8 cellular contexts compared by ENCODE assay signal in the genomic region with DNA sequence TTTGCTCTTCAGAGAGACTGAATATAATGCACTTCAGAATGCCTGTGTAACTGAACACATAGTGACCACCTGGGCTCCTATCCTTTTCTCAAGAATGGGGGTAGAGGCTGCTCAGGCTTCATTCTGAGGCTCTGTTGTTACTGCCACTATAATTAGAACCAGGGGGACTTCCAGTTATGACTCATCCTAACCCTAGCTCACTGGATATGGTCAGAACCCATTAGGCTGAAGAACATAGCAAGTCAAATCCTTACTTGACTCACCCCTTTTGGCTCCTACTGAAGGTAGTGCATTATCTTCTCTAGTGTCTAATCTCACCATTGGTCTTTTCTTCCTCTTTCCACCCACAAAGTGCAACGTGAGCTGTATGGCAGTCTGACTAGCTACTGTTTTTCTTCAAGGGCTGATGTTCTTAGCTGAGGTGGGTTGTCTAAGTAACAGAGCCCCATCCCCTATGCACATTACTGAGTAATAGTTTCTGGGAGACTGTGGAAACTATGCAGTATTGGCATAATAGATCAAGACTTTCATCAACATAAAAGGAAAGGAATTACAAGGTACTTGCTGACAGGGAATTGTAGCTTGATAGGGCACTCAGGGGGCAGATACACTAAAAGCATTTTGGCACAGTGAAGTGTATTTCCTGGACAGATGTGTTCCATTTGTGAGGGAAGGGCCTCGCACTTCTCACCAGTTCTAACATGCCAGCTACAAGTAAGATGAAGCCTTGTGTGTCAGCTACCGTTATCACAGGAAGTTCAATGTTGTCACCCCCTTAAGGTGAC.
DNase-seq lines count a peak whose midpoint lies in the region; ATAC-seq and TF ChIP-seq lines count a peak whose summit lies in the region.

No MANE protein-coding gene starts in this region.

- H3K36me3 ChIP-seq in Loucy (ENCODE audit: insufficient read depth, low read length) (no peaks in the 10 kb centered on the region), thyroid gland (no peaks in the 10 kb centered on the region)

- peak; percentile 38 for DNase-seq in activated CD4-positive, alpha-beta T cell treated with anti-CD3 and anti-CD28 coated beads for 36 hours
- no peak for DNase-seq in activated CD4-positive, alpha-beta T cell treated with anti-CD3 and anti-CD28 coated beads for 1 hour
- peak; percentile 40 for DNase-seq in amniotic epithelial cell (ENCODE audit: low read depth)
- peak; percentile 65 for DNase-seq in natural killer cell treated with Interleukin-12 subunit alpha and Interleukin-12 subunit beta and Interleukin-15 and Interleukin-18, amount 100 ng/mL, for 72 hours (ENCODE audit: low spot score)
- no peak for DNase-seq in thyroid gland
- no peak for DNase-seq in medulla oblongata (ENCODE audit: extremely low spot score)

- H3K9me3 ChIP-seq in Loucy (ENCODE audit: insufficient read depth, low read depth, low read length) (no peaks in the 10 kb centered on the region), thyroid gland (no peaks in the 10 kb centered on the region)

- no peaks in the 10 kb centered on the region for H3F3A ChIP-seq in Loucy (ENCODE audit: low read depth)

- no peaks in the 10 kb centered on the region for H3K36me3 Mint-ChIP-seq in activated CD4-positive, alpha-beta T cell treated with anti-CD3 and anti-CD28 coated beads for 36 hours (ENCODE audit: low read depth)
- no peaks in the 10 kb centered on the region for H3K36me3 Mint-ChIP-seq in natural killer cell treated with Interleukin-12 subunit alpha and Interleukin-12 subunit beta and Interleukin-15 and Interleukin-18, amount 100 ng/mL, for 72 hours

- peak overlapping the region; percentile 72 for H3K4me2 ChIP-seq in Loucy (ENCODE audit: low read depth, low read length, poor library complexity, severe bottlenecking)

- H3K27ac ChIP-seq in thyroid gland: no peak overlapping the region

- H3K9ac ChIP-seq in Loucy (ENCODE audit: low read depth, low read length, poor library complexity, severe bottlenecking): peak overlapping the region; percentile 53

- no peaks in the 10 kb centered on the region for H3K27me3 Mint-ChIP-seq in activated CD4-positive, alpha-beta T cell treated with anti-CD3 and anti-CD28 coated beads for 36 hours
- no peaks in the 10 kb centered on the region for H3K27me3 Mint-ChIP-seq in natural killer cell treated with Interleukin-12 subunit alpha and Interleukin-12 subunit beta and Interleukin-15 and Interleukin-18, amount 100 ng/mL, for 72 hours

- peak overlapping the region; percentile 90 for H2AFZ ChIP-seq in Loucy (ENCODE audit: low read length)

- H3K9me2 ChIP-seq in Loucy (replicated peaks; ENCODE audit: low read depth, low read length): no peaks in the 10 kb centered on the region

- 56 to 72% methylated on average over 3 of the region's 3 CpGs for WGBS in thyroid gland, 2 donors

- TF ChIP-seq POLR2A in thyroid gland (IDR thresholded peaks at IDR 0.05): no peak

- ATAC-seq in activated CD4-positive, alpha-beta T cell treated with anti-CD3 and anti-CD28 coated beads for 36 hours: peak; percentile 90
- peak; percentile 96 for ATAC-seq in GM21825 (IDR thresholded peaks at IDR 0.05; ENCODE audit: unreplicated experiment)
- ATAC-seq in natural killer cell treated with Interleukin-12 subunit alpha and Interleukin-12 subunit beta and Interleukin-15 and Interleukin-18, amount 100 ng/mL, for 72 hours: peak; percentile 96 to 99

- no peaks in the 10 kb centered on the region for H3K27me3 ChIP-seq in Loucy (ENCODE audit: insufficient read depth, low read length, poor library complexity, severe bottlenecking)
- H3K27me3 ChIP-seq in thyroid gland: no peaks in the 10 kb centered on the region

- POLR2A ChIA-PET in activated CD4-positive, alpha-beta T cell treated with anti-CD3 and anti-CD28 coated beads for 36 hours (lab: Charles Lee): interaction anchor here (0.7 kb wide), 1 partner anchor 1236 kb away, joined by 4 read pairs; no protein-coding TSS in a partner anchor

- peaks cover 19% of the 10 kb centered on the region for H3K4me1 Mint-ChIP-seq in activated CD4-positive, alpha-beta T cell treated with anti-CD3 and anti-CD28 coated beads for 36 hours
- H3K4me1 Mint-ChIP-seq in natural killer cell treated with Interleukin-12 subunit alpha and Interleukin-12 subunit beta and Interleukin-15 and Interleukin-18, amount 100 ng/mL, for 72 hours (ENCODE audit: low read depth in 2 of 2): peaks cover 14 to 17% of the 10 kb centered on the region in 2 donors

- H3K4me3 Mint-ChIP-seq in activated CD4-positive, alpha-beta T cell treated with anti-CD3 and anti-CD28 coated beads for 36 hours: no peak overlapping the region
- peak overlapping the region; percentile 46 for H3K4me3 Mint-ChIP-seq in natural killer cell treated with Interleukin-12 subunit alpha and Interleukin-12 subunit beta and Interleukin-15 and Interleukin-18, amount 100 ng/mL, for 72 hours

- TF ChIP-seq CTCF in Loucy (conservative IDR thresholded peaks at IDR 0.05; ENCODE audit: low read length) (no peak), thyroid gland (IDR thresholded peaks at IDR 0.05) (no peak)

- intact Hi-C loops in activated CD4-positive, alpha-beta T cell treated with anti-CD3 and anti-CD28 coated beads for 36 hours (cut with DNase I, micrococcal nuclease): loop anchor here in 1 of 2 experiments (5.0 kb wide), 1 partner anchor 487 kb away; no protein-coding TSS in a partner anchor
- intact Hi-C loops in thyroid gland (cut with DNase I): no loop called here

- CTCF ChIA-PET in activated CD4-positive, alpha-beta T cell treated with anti-CD3 and anti-CD28 coated beads for 36 hours (lab: Charles Lee): interaction anchor here (0.6 to 1.2 kb wide), 2 partner anchors 10 to 432 kb away, joined by 3 read pairs; no protein-coding TSS in a partner anchor

- peak overlapping the region; percentile 61 for H3K27ac Mint-ChIP-seq in activated CD4-positive, alpha-beta T cell treated with anti-CD3 and anti-CD28 coated beads for 36 hours
- peak overlapping the region; percentile 53 to 68 for H3K27ac Mint-ChIP-seq in natural killer cell treated with Interleukin-12 subunit alpha and Interleukin-12 subunit beta and Interleukin-15 and Interleukin-18, amount 100 ng/mL, for 72 hours

- no peaks in the 10 kb centered on the region for H4K20me1 ChIP-seq in Loucy (ENCODE audit: insufficient read depth, low read length, poor library complexity, severe bottlenecking)

- H3K4me1 ChIP-seq in Loucy (ENCODE audit: insufficient read depth, low read length, poor library complexity, severe bottlenecking) (peaks cover 12% of the 10 kb centered on the region), thyroid gland (peaks cover 0 to 6% of the 10 kb centered on the region in 2 donors)

- H3K4me3 ChIP-seq in Loucy (ENCODE audit: low read length, poor library complexity, severe bottlenecking) (peak overlapping the region; percentile 32), thyroid gland (replicated peaks in 1 of 3) (no peak overlapping the region)

- H3K9me3 Mint-ChIP-seq in activated CD4-positive, alpha-beta T cell treated with anti-CD3 and anti-CD28 coated beads for 36 hours (ENCODE audit: low read depth): peaks cover 2% of the 10 kb centered on the region
- H3K9me3 Mint-ChIP-seq in natural killer cell treated with Interleukin-12 subunit alpha and Interleukin-12 subunit beta and Interleukin-15 and Interleukin-18, amount 100 ng/mL, for 72 hours: no peaks in the 10 kb centered on the region

- no peaks in the 10 kb centered on the region for H3K79me2 ChIP-seq in Loucy (ENCODE audit: insufficient read depth, low read length)

Comparison
In these comparisons a context has a peak if more than half of its experiments do, and no peak if none do; other contexts are left out.
1. DNase-seq: peak in activated CD4-positive, alpha-beta T cell treated with anti-CD3 and anti-CD28 coated beads for 36 hours (single experiment), amniotic epithelial cell (single experiment) and natural killer cell treated with Interleukin-12 subunit alpha and Interleukin-12 subunit beta and Interleukin-15 and Interleukin-18, amount 100 ng/mL, for 72 hours (single experiment); none in activated CD4-positive, alpha-beta T cell treated with anti-CD3 and anti-CD28 coated beads for 1 hour (single experiment), thyroid gland (0 of 2) and medulla oblongata (single experiment).
2. Peak in every context shown above with its lines, with median percentiles within 50 percentile points of each other: ATAC-seq.